8 cellular contexts compared by ENCODE assay signal in genomic region chr13:32031815-32032345, GRCh38. TPM values are rescaled to one million over a fixed set of nuclear protein-coding genes. Genes with fewer than 3 reads are reported as not detected.
DNase-seq lines count a peak whose midpoint lies in the region; ATAC-seq and TF ChIP-seq lines count a peak whose summit lies in the region.

No MANE protein-coding gene starts in this region.

- no peak overlapping the region for H4K8ac ChIP-seq in trophoblast cell (ENCODE audit: low read depth, low read length)

- H3K4ac ChIP-seq in trophoblast cell (ENCODE audit: low read depth, low read length) = no peak overlapping the region

- BruUV-seq in PC-3 (replicated peaks; lab: Mats Ljungman, UMichigan) = no TSS peak

- H4K91ac ChIP-seq in trophoblast cell (ENCODE audit: low read depth, low read length) = no peak overlapping the region

- H3K79me1 ChIP-seq in trophoblast cell (ENCODE audit: low read length) = no peaks in the 10 kb centered on the region

- no peak overlapping the region for H3K23ac ChIP-seq in trophoblast cell (ENCODE audit: low read length)

- no CpG with 5 or more reads among the region's 3 CpGs for WGBS in trophoblast cell (ENCODE audit: extremely low coverage, insufficient coverage, insufficient read length)

- H3K4me2 ChIP-seq in PC-3 (ENCODE audit: low read length) (peak overlapping the region; percentile 91), trophoblast cell (ENCODE audit: low read length) (peak overlapping the region; percentile 86)

- DNase-seq in PC-3 (no peak), epithelial cell of proximal tubule (ENCODE audit: low read depth) (no peak), trophoblast cell (no peak), A172 (ENCODE audit: low spot score) (no peak), NCI-H345 treated with DMSO at 0.1 percent for 48 hours (lab: John Stamatoyannopoulos, UW; ENCODE audit: unreplicated experiment) (no peak)

- H3K27ac ChIP-seq in PC-3 (ENCODE audit: low read length) (no peak overlapping the region), trophoblast cell (ENCODE audit: low read depth, low read length) (no peak overlapping the region)

- H3K79me2 ChIP-seq in PC-3 (ENCODE audit: low read length) = no peaks in the 10 kb centered on the region
- H3K79me2 ChIP-seq in trophoblast cell (ENCODE audit: control insufficient read depth, insufficient read depth, low read length, poor library complexity) = no peaks in the 10 kb centered on the region

- H3K14ac ChIP-seq in trophoblast cell (ENCODE audit: low read length) = no peak overlapping the region

- H3K9me2 ChIP-seq in PC-3 (replicated peaks; ENCODE audit: low read length) = no peaks in the 10 kb centered on the region

- H2BK120ac ChIP-seq in trophoblast cell (ENCODE audit: insufficient read depth, low read length, poor library complexity) = no peak overlapping the region

- H3K4me3 ChIP-seq in GM08714 (ENCODE audit: low read length) (peak overlapping the region; percentile 64), PC-3 (ENCODE audit: low read length) (peak overlapping the region; percentile 81), epithelial cell of proximal tubule (ENCODE audit: low read depth, low read length) (peak overlapping the region; percentile 76), trophoblast cell (ENCODE audit: low read depth, low read length) (peak overlapping the region; percentile 71)

- no peak overlapping the region for H2BK12ac ChIP-seq in trophoblast cell (ENCODE audit: low read length)

- H2AK5ac ChIP-seq in trophoblast cell (ENCODE audit: low read length) = no peak overlapping the region

- no peak overlapping the region for H3K18ac ChIP-seq in trophoblast cell (ENCODE audit: low read length)

- H2AFZ ChIP-seq in PC-3 (ENCODE audit: low read length) (peak overlapping the region; percentile 97), trophoblast cell (ENCODE audit: insufficient read depth, low read length, poor library complexity) (peak overlapping the region; percentile 50)

- intact Hi-C loops in PC-3 (cut with micrococcal nuclease) = no loop called here

- H3K27me3 ChIP-seq in PC-3 (ENCODE audit: low read length) = no peaks in the 10 kb centered on the region
- H3K27me3 ChIP-seq in trophoblast cell (ENCODE audit: insufficient read depth, low read length) = no peaks in the 10 kb centered on the region

- ATAC-seq in PC-3 = no peak
- no peak for ATAC-seq in HG03280 (IDR thresholded peaks at IDR 0.05; ENCODE audit: unreplicated experiment)
- ATAC-seq in GM18873 (IDR thresholded peaks at IDR 0.05; ENCODE audit: low FRiP score, unreplicated experiment) = no peak

- H3K9me3 ChIP-seq in PC-3 (ENCODE audit: low read length) (no peaks in the 10 kb centered on the region), trophoblast cell (ENCODE audit: insufficient read depth, low read depth, low read length) (no peaks in the 10 kb centered on the region)

- no peaks in the 10 kb centered on the region for H3F3A ChIP-seq in PC-3 (ENCODE audit: low read length, unreplicated experiment)

- no peak overlapping the region for H2BK5ac ChIP-seq in trophoblast cell (ENCODE audit: low read depth, low read length, poor library complexity)

- H4K20me1 ChIP-seq in PC-3 (ENCODE audit: low read length) = no peaks in the 10 kb centered on the region

- no peak overlapping the region for H3K9ac ChIP-seq in PC-3 (ENCODE audit: low read length)
- H3K9ac ChIP-seq in trophoblast cell (ENCODE audit: low read length) = no peak overlapping the region

- CTCF ChIA-PET in PC-3 (lab: Charles Lee) = no interaction called here

- POLR2A ChIA-PET in PC-3 (lab: Charles Lee; ENCODE audit: unreplicated experiment) = no interaction called here

- H3K4me1 ChIP-seq in PC-3 (ENCODE audit: insufficient read depth, low read length) (peaks cover 7% of the 10 kb centered on the region), trophoblast cell (ENCODE audit: control insufficient read depth in 1 of 2, insufficient read depth in 2 of 2, low read length in 2 of 2) (peaks cover 0 to 4% of the 10 kb centered on the region in 2 experiments)

- H3K36me3 ChIP-seq in PC-3 (ENCODE audit: low read depth, low read length) (no peaks in the 10 kb centered on the region), trophoblast cell (ENCODE audit: control insufficient read depth in 1 of 2, insufficient read depth in 2 of 2, low read length in 2 of 2) (no peaks in the 10 kb centered on the region)

- no peak overlapping the region for H4K12ac ChIP-seq in trophoblast cell (ENCODE audit: low read depth, low read length)

- TF ChIP-seq CTCF in PC-3 (conservative IDR thresholded peaks at IDR 0.05; ENCODE audit: low read depth, low read length) (no peak), epithelial cell of proximal tubule (conservative IDR thresholded peaks at IDR 0.05; ENCODE audit: low read depth, low read length) (no peak)

RNA-seq across cellular contexts. Expression of gene FRY, which starts 0.3 kb away (rescaled TPM):
- total RNA-seq in PC-3 (2014; rRNA removed) = 0.29 and 1.3 TPM in 2 replicates
- total RNA-seq in epithelial cell of proximal tubule = 0.14 and 0.52 TPM in 2 replicates
- 0.33 TPM in 2 replicates for polyA plus RNA-seq in trophoblast cell (2013)
- total RNA-seq in A172 (2014; rRNA removed; shearing (Covaris generic)) = 0.21 and 0.62 TPM in 2 replicates
